15 cellular contexts compared by ENCODE assay signal in the genomic region with DNA sequence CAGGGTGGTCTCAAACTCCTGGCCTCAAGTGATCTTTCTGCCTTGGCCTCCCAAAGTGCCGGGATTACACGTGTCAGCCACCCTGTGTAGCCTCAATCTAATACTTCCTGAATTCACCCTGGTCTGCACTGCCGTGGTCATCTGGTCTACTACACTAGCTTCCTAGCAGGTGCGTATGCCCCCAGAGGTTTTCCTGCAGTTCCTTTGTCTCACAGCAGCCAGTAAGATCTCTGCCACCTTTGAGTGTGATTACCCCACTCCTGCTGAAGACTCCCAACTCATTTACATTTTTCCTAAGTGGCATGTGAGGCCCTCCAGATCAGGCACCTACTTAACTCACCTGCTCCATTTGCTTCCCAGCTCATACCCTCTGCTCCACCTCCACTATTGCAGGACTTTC. TPM values are rescaled to one million over a fixed set of nuclear protein-coding genes. Genes with fewer than 3 reads are reported as not detected.
DNase-seq lines count a peak whose midpoint lies in the region; ATAC-seq and TF ChIP-seq lines count a peak whose summit lies in the region.
"Had no signal": no experiment of that assay in that cellular context is flagged by ENCODE, and none has a peak within 500 bp of the region (broad histone marks: within the 10 kb centered on the region; RNA-seq: fewer than 3 reads in every experiment).

No MANE protein-coding gene starts in this region.

- ATAC-seq in activated CD8-positive, alpha-beta T cell treated with anti-CD3 and anti-CD28 coated beads, Interleukin-2, amount 10 ng/mL, durations not matched to agents 7 days and 5 days = no peak
- ATAC-seq in activated CD8-positive, alpha-beta T cell treated with anti-CD3 and anti-CD28 coated beads for 36 hours = no peak
- peak; percentile 52 for ATAC-seq in GM23338
- ATAC-seq in GM18870 (IDR thresholded peaks at IDR 0.05; ENCODE audit: unreplicated experiment) = no peak

- CTCF ChIA-PET in activated CD8-positive, alpha-beta T cell treated with anti-CD3 and anti-CD28 coated beads, Interleukin-2, amount 10 ng/mL, durations not matched to agents 7 days and 5 days (lab: Charles Lee) = no interaction called here
- CTCF ChIA-PET in activated CD8-positive, alpha-beta T cell treated with anti-CD3 and anti-CD28 coated beads for 36 hours (lab: Charles Lee) = interaction anchor here (1.0 kb wide), 1 partner anchor 10 kb away, joined by 6 read pairs; no protein-coding TSS in a partner anchor

- H3K9ac ChIP-seq in OCI-LY1 (ENCODE audit: low read length) = no peak overlapping the region

- peaks cover 8% of the 10 kb centered on the region for H3K4me1 Mint-ChIP-seq in activated CD8-positive, alpha-beta T cell treated with anti-CD3 and anti-CD28 coated beads, Interleukin-2, amount 10 ng/mL, durations not matched to agents 7 days and 5 days (ENCODE audit: low read depth)
- H3K4me1 Mint-ChIP-seq in activated CD8-positive, alpha-beta T cell treated with anti-CD3 and anti-CD28 coated beads for 36 hours (ENCODE audit: low read depth) = peaks cover 9% of the 10 kb centered on the region
- peaks cover 18% of the 10 kb centered on the region for H3K4me1 Mint-ChIP-seq in GM23338
- peaks cover 6% of the 10 kb centered on the region for H3K4me1 Mint-ChIP-seq in nephron progenitor cell

- POLR2A ChIA-PET in activated CD8-positive, alpha-beta T cell treated with anti-CD3 and anti-CD28 coated beads, Interleukin-2, amount 10 ng/mL, durations not matched to agents 7 days and 5 days (lab: Charles Lee) = no interaction called here
- POLR2A ChIA-PET in activated CD8-positive, alpha-beta T cell treated with anti-CD3 and anti-CD28 coated beads for 36 hours (lab: Charles Lee) = interaction anchor here (1.0 kb wide), 1 partner anchor 42 kb away, joined by 3 read pairs; a partner anchor contains a TSS

- H3K27ac ChIP-seq in GM23338 (ENCODE audit: low read depth) (no peak overlapping the region), OCI-LY1 (ENCODE audit: low read depth, low read length, poor library complexity, severe bottlenecking) (peak overlapping the region; percentile 33)

- no peak for TF ChIP-seq CTCF in activated CD8-positive, alpha-beta T cell treated with anti-CD3 and anti-CD28 coated beads for 36 hours (IDR thresholded peaks at IDR 0.05)
- TF ChIP-seq CTCF in GM23338 (conservative IDR thresholded peaks at IDR 0.05; ENCODE audit: low read depth in 2 of 2) (no peak), OCI-LY1 (IDR thresholded peaks at IDR 0.05; ENCODE audit: low read length) (no peak), nephron progenitor cell (IDR thresholded peaks at IDR 0.05) (no peak)

- H3K4me3 ChIP-seq in GM23338 (no peak overlapping the region), OCI-LY1 (ENCODE audit: low read depth, low read length, poor library complexity, severe bottlenecking) (no peak overlapping the region)

- H2AFZ ChIP-seq in GM23338 (no peak overlapping the region), OCI-LY1 (ENCODE audit: low read length) (no peak overlapping the region)

- H3K4me1 ChIP-seq in GM23338 (ENCODE audit: insufficient read depth) (no peaks in the 10 kb centered on the region; the same call in 1 of the 2 replicates), OCI-LY1 (ENCODE audit: insufficient read depth, low read length, severe bottlenecking) (peaks cover 15% of the 10 kb centered on the region)

- 0 out of 2 replicates have a peak overlapping the region, but pooled peaks have one; percentile 19 for H3K4me2 ChIP-seq in GM23338
- H3K4me2 ChIP-seq in OCI-LY1 (ENCODE audit: low read length) = no peak overlapping the region

- H3K27me3 ChIP-seq in GM23338 (ENCODE audit: insufficient read depth) (no peaks in the 10 kb centered on the region), OCI-LY1 (ENCODE audit: insufficient read depth, low read length) (no peaks in the 10 kb centered on the region)

- no peaks in the 10 kb centered on the region for H3K36me3 ChIP-seq in GM23338 (ENCODE audit: insufficient read depth)
- H3K36me3 ChIP-seq in OCI-LY1 (ENCODE audit: insufficient read depth, low read length) = 0 out of 2 replicates have a peak, but pooled peaks cover under 1% of the 10 kb centered on the region

- H3K27me3 Mint-ChIP-seq in activated CD8-positive, alpha-beta T cell treated with anti-CD3 and anti-CD28 coated beads, Interleukin-2, amount 10 ng/mL, durations not matched to agents 7 days and 5 days (ENCODE audit: low read depth) = no peaks in the 10 kb centered on the region
- H3K27me3 Mint-ChIP-seq in activated CD8-positive, alpha-beta T cell treated with anti-CD3 and anti-CD28 coated beads for 36 hours = no peaks in the 10 kb centered on the region
- H3K27me3 Mint-ChIP-seq in GM23338 (ENCODE audit: insufficient read depth, low read depth, poor library complexity) = peaks cover 5% of the 10 kb centered on the region
- peaks cover 5% of the 10 kb centered on the region for H3K27me3 Mint-ChIP-seq in nephron progenitor cell (ENCODE audit: low read depth, poor library complexity)
- H3K27me3 Mint-ChIP-seq: CD4-positive, alpha-beta T cell; IgD-negative memory B cell had no signal

- no peak for DNase-seq in activated CD8-positive, alpha-beta T cell treated with anti-CD3 and anti-CD28 coated beads, Interleukin-2, amount 10 ng/mL, durations not matched to agents 7 days and 5 days
- DNase-seq in activated CD8-positive, alpha-beta T cell treated with anti-CD3 and anti-CD28 coated beads for 36 hours = no peak
- DNase-seq in GM23338 (ENCODE audit: low spot score) (peak; percentile 20), nephron progenitor cell (no peak), NCI-H2196 treated with DMSO at 0.1 percent for 48 hours (lab: John Stamatoyannopoulos, UW; ENCODE audit: unreplicated experiment) (no peak), HT-29 (ENCODE audit: low spot score) (no peak)
- DNase-seq: AML-193; CD4-positive, alpha-beta T cell; HCEC 1CT; NCI-H146; NCI-H2171; OCI-M1 had no signal

- H3K9me3 Mint-ChIP-seq in activated CD8-positive, alpha-beta T cell treated with anti-CD3 and anti-CD28 coated beads, Interleukin-2, amount 10 ng/mL, durations not matched to agents 7 days and 5 days (ENCODE audit: insufficient read depth) = no peaks in the 10 kb centered on the region
- no peaks in the 10 kb centered on the region for H3K9me3 Mint-ChIP-seq in activated CD8-positive, alpha-beta T cell treated with anti-CD3 and anti-CD28 coated beads for 36 hours
- H3K9me3 Mint-ChIP-seq in GM23338 = no peaks in the 10 kb centered on the region
- H3K9me3 Mint-ChIP-seq in nephron progenitor cell = peaks cover 3% of the 10 kb centered on the region
- H3K9me3 Mint-ChIP-seq: CD4-positive, alpha-beta T cell; IgD-negative memory B cell had no signal

- H3K9me3 ChIP-seq in OCI-LY1 (ENCODE audit: low read length) = no peaks in the 10 kb centered on the region

- H3K79me2 ChIP-seq in GM23338 (replicated peaks; ENCODE audit: insufficient read depth) = no peaks in the 10 kb centered on the region
- peaks cover 6% of the 10 kb centered on the region; the same call in 1 of the 2 replicates for H3K79me2 ChIP-seq in OCI-LY1 (ENCODE audit: insufficient read depth, low read length)

- H3K9me2 ChIP-seq in GM23338 (ENCODE audit: insufficient read depth) = no peaks in the 10 kb centered on the region
- H3K9me2 ChIP-seq in OCI-LY1 (ENCODE audit: low read depth, low read length) = no peaks in the 10 kb centered on the region

- H3F3A ChIP-seq in GM23338 (replicated peaks; ENCODE audit: low read depth) (no peaks in the 10 kb centered on the region; the same call in 1 of the 2 replicates), OCI-LY1 (ENCODE audit: insufficient read depth, low read length) (no peaks in the 10 kb centered on the region)

- H3K36me3 Mint-ChIP-seq in activated CD8-positive, alpha-beta T cell treated with anti-CD3 and anti-CD28 coated beads, Interleukin-2, amount 10 ng/mL, durations not matched to agents 7 days and 5 days (ENCODE audit: low read depth) = peaks cover 6% of the 10 kb centered on the region
- no peaks in the 10 kb centered on the region for H3K36me3 Mint-ChIP-seq in activated CD8-positive, alpha-beta T cell treated with anti-CD3 and anti-CD28 coated beads for 36 hours (ENCODE audit: low read depth)
- H3K36me3 Mint-ChIP-seq in GM23338 (ENCODE audit: low read depth) (peaks cover 3% of the 10 kb centered on the region; the same call in 1 of the 3 replicates), nephron progenitor cell (ENCODE audit: low read depth) (peaks cover 6% of the 10 kb centered on the region)

- H3K27ac Mint-ChIP-seq in activated CD8-positive, alpha-beta T cell treated with anti-CD3 and anti-CD28 coated beads, Interleukin-2, amount 10 ng/mL, durations not matched to agents 7 days and 5 days = peak overlapping the region; percentile 32
- no peak overlapping the region for H3K27ac Mint-ChIP-seq in activated CD8-positive, alpha-beta T cell treated with anti-CD3 and anti-CD28 coated beads for 36 hours
- peak overlapping the region; percentile 76 for H3K27ac Mint-ChIP-seq in GM23338
- peak overlapping the region; percentile 40 for H3K27ac Mint-ChIP-seq in nephron progenitor cell
- H3K27ac Mint-ChIP-seq: CD4-positive, alpha-beta T cell had no signal

- H4K20me1 ChIP-seq in GM23338 (replicated peaks; ENCODE audit: insufficient read depth) (no peaks in the 10 kb centered on the region), OCI-LY1 (ENCODE audit: insufficient read depth, low read length) (no peaks in the 10 kb centered on the region)

- no peak overlapping the region for H3K4me3 Mint-ChIP-seq in activated CD8-positive, alpha-beta T cell treated with anti-CD3 and anti-CD28 coated beads, Interleukin-2, amount 10 ng/mL, durations not matched to agents 7 days and 5 days
- H3K4me3 Mint-ChIP-seq in activated CD8-positive, alpha-beta T cell treated with anti-CD3 and anti-CD28 coated beads for 36 hours = no peak overlapping the region
- H3K4me3 Mint-ChIP-seq in GM23338 = peak overlapping the region; percentile 2; the same call in 1 of the 3 replicates
- no peak overlapping the region for H3K4me3 Mint-ChIP-seq in nephron progenitor cell
- H3K4me3 Mint-ChIP-seq: CD4-positive, alpha-beta T cell; IgD-negative memory B cell had no signal

- intact Hi-C loops in activated CD8-positive, alpha-beta T cell treated with anti-CD3 and anti-CD28 coated beads for 36 hours (cut with micrococcal nuclease) = loop anchor here (10.0 kb wide), 1 partner anchor 47 kb away; a partner anchor contains a TSS

RNA-seq across cellular contexts. Expression of a gene that starts 5.1 kb away (rescaled TPM):
- total RNA-seq in activated CD8-positive, alpha-beta T cell treated with anti-CD3 and anti-CD28 coated beads, Interleukin-2, amount 10 ng/mL, durations not matched to agents 7 days and 5 days = 10 to 100 TPM; 38.1 to 38.7 TPM
- 10 to 100 TPM; 45.5 to 47.2 TPM for total RNA-seq in activated CD8-positive, alpha-beta T cell treated with anti-CD3 and anti-CD28 coated beads for 36 hours
- total RNA-seq in GM23338 (2014; rRNA removed; shearing (Covaris generic)) = 58.0 and 67.3 TPM in 2 replicates
- polyA plus RNA-seq in GM23338 (2016; fragmentation: Nextera tagmentation; extraction: Ambion mirVana) = 22.2 and 24.1 TPM in 2 replicates
- 35.4 and 37.5 TPM in 2 replicates for total RNA-seq in HT-29 (2014; rRNA removed; shearing (Covaris generic))

RNA-seq across cellular contexts. Expression of a gene that starts 42.6 kb away (rescaled TPM):
- 10 to 100 TPM; 28.8 to 32.6 TPM for total RNA-seq in activated CD8-positive, alpha-beta T cell treated with anti-CD3 and anti-CD28 coated beads, Interleukin-2, amount 10 ng/mL, durations not matched to agents 7 days and 5 days
- total RNA-seq in activated CD8-positive, alpha-beta T cell treated with anti-CD3 and anti-CD28 coated beads for 36 hours = 10 to 100 TPM; 34.8 to 42.2 TPM
- total RNA-seq in GM23338 (2014; rRNA removed; shearing (Covaris generic)) = 45.8 and 55.2 TPM in 2 replicates
- polyA plus RNA-seq in GM23338 (2016; fragmentation: Nextera tagmentation; extraction: Ambion mirVana) = 38.8 and 42.2 TPM in 2 replicates
- 42.8 and 43.7 TPM in 2 replicates for total RNA-seq in HT-29 (2014; rRNA removed; shearing (Covaris generic))

RNA-seq across cellular contexts. Expression of a gene that starts 52.3 kb away (rescaled TPM):
- 100 to 1,000 TPM in 1 of 2 experiments, 10 to 100 TPM in 1; 98.5 to 103 TPM for total RNA-seq in activated CD8-positive, alpha-beta T cell treated with anti-CD3 and anti-CD28 coated beads, Interleukin-2, amount 10 ng/mL, durations not matched to agents 7 days and 5 days
- total RNA-seq in activated CD8-positive, alpha-beta T cell treated with anti-CD3 and anti-CD28 coated beads for 36 hours = 100 to 1,000 TPM; 160 to 162 TPM
- 263 and 292 TPM in 2 replicates for total RNA-seq in GM23338 (2014; rRNA removed; shearing (Covaris generic))
- polyA plus RNA-seq in GM23338 (2016; fragmentation: Nextera tagmentation; extraction: Ambion mirVana) = 97.5 and 105 TPM in 2 replicates
- total RNA-seq in HT-29 (2014; rRNA removed; shearing (Covaris generic)) = 71.3 and 79.2 TPM in 2 replicates
